17 cellular contexts compared by ENCODE assay signal in the genomic region with DNA sequence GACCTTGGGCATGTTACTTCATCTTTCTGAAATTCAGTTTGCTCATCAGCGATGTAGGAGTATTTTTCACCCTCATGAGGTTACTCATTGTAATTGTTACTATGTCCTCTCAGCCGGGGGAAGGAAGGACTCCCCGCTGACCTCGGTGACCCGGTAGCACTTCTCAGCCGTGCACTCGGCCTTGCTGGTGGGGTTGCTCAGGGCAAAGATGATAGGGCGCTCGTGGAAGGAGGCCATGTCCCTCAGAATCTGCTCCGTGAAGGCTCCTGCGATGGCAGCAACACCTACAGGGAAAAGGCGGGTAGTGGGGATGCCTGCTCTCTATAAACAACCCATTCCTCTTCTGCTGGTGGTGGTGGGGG.
DNase-seq lines count a peak whose midpoint lies in the region; ATAC-seq and TF ChIP-seq lines count a peak whose summit lies in the region.
"Had no signal": no experiment of that assay in that cellular context is flagged by ENCODE, and none has a peak within 500 bp of the region (broad histone marks: within the 10 kb centered on the region; RNA-seq: fewer than 3 reads in every experiment).

No MANE protein-coding gene starts in this region.

- no peaks in the 10 kb centered on the region for H3K79me2 ChIP-seq in Loucy (ENCODE audit: insufficient read depth, low read length)

- peak overlapping the region; percentile 6 for H3K4me3 ChIP-seq in Loucy (ENCODE audit: low read length, poor library complexity, severe bottlenecking)
- H3K4me3 ChIP-seq: A549, HAP-1 had no signal

- H3K27me3 Mint-ChIP-seq in activated naive CD8-positive, alpha-beta T cell treated with anti-CD3 and anti-CD28 coated beads, Interleukin-2, amount 10 ng/mL, durations not matched to agents 7 days and 5 days, result no peaks in the 10 kb centered on the region
- H3K27me3 Mint-ChIP-seq in activated naive CD8-positive, alpha-beta T cell treated with anti-CD3 and anti-CD28 coated beads for 36 hours, result no peaks in the 10 kb centered on the region
- H3K27me3 Mint-ChIP-seq in activated T-helper 2 cell treated with anti-CD3 and anti-CD28 coated beads, Interferon-gamma antibody, Interleukin-2, Interleukin-4, amounts not matched to agents 10 μg/mL and 5 μg/mL and 100 μg/mL, durations not matched to agents 14 hours and 24 hours and 36 hours (ENCODE audit: low read depth), result no peaks in the 10 kb centered on the region
- H3K27me3 Mint-ChIP-seq in stimulated activated naive B cell treated with anti-CD40 and anti-IgM and Interleukin-4, amounts not matched to agents 10 μg/mL and 1 μg/mL and 100 μg/mL, for 72 hours, result no peaks in the 10 kb centered on the region
- H3K27me3 Mint-ChIP-seq: CD8-positive, alpha-beta memory T cell had no signal

- no peak for DNase-seq in activated naive CD8-positive, alpha-beta T cell treated with anti-CD3 and anti-CD28 coated beads, Interleukin-2, amount 10 ng/mL, durations not matched to agents 7 days and 5 days
- DNase-seq in activated naive CD8-positive, alpha-beta T cell treated with anti-CD3 and anti-CD28 coated beads for 36 hours, result no peak
- no peak for DNase-seq in activated T-helper 2 cell treated with anti-CD3 and anti-CD28 coated beads, Interferon-gamma antibody, Interleukin-2, Interleukin-4, amounts not matched to agents 10 μg/mL and 5 μg/mL and 100 μg/mL, durations not matched to agents 14 hours and 24 hours and 36 hours (ENCODE audit: low spot score)
- DNase-seq in stimulated activated naive B cell treated with anti-CD40 and anti-IgM and Interleukin-4, amounts not matched to agents 10 μg/mL and 1 μg/mL and 100 μg/mL, for 72 hours, result no peak
- DNase-seq in NCI-H345 (lab: John Stamatoyannopoulos, UW), result no peak
- no peak for DNase-seq in D341Med (ENCODE audit: low spot score)
- DNase-seq: BE2C; Caco-2; CD8-positive, alpha-beta memory T cell; DMS53; GOT3; HFFc6 had no signal

- H3K9ac ChIP-seq in Loucy (ENCODE audit: low read depth, low read length, poor library complexity, severe bottlenecking), result no peak overlapping the region

- peaks cover 28% of the 10 kb centered on the region for H3K4me1 Mint-ChIP-seq in activated naive CD8-positive, alpha-beta T cell treated with anti-CD3 and anti-CD28 coated beads, Interleukin-2, amount 10 ng/mL, durations not matched to agents 7 days and 5 days
- H3K4me1 Mint-ChIP-seq in activated naive CD8-positive, alpha-beta T cell treated with anti-CD3 and anti-CD28 coated beads for 36 hours, result peaks cover 47% of the 10 kb centered on the region
- peaks cover 45% of the 10 kb centered on the region for H3K4me1 Mint-ChIP-seq in activated T-helper 2 cell treated with anti-CD3 and anti-CD28 coated beads, Interferon-gamma antibody, Interleukin-2, Interleukin-4, amounts not matched to agents 10 μg/mL and 5 μg/mL and 100 μg/mL, durations not matched to agents 14 hours and 24 hours and 36 hours (ENCODE audit: low read depth)
- peaks cover 37 to 39% of the 10 kb centered on the region in 2 donors for H3K4me1 Mint-ChIP-seq in stimulated activated naive B cell treated with anti-CD40 and anti-IgM and Interleukin-4, amounts not matched to agents 10 μg/mL and 1 μg/mL and 100 μg/mL, for 72 hours

- no peaks in the 10 kb centered on the region for H3K9me2 ChIP-seq in Loucy (replicated peaks; ENCODE audit: low read depth, low read length)

- peaks cover 46% of the 10 kb centered on the region for H3K4me1 ChIP-seq in Loucy (ENCODE audit: insufficient read depth, low read length, poor library complexity, severe bottlenecking)
- H3K4me1 ChIP-seq: BE2C, Caco-2, HAP-1 had no signal

- H2AFZ ChIP-seq in Loucy (ENCODE audit: low read length), result no peak overlapping the region

- intact Hi-C loops in activated T-helper 2 cell treated with anti-CD3 and anti-CD28 coated beads, Interferon-gamma antibody, Interleukin-2, Interleukin-4, amounts not matched to agents 10 μg/mL and 5 μg/mL and 100 μg/mL, durations not matched to agents 14 hours and 24 hours and 36 hours (cut with micrococcal nuclease), result loop anchor here (5.0 to 10.0 kb wide), 4 partner anchors 160 to 502 kb away; a partner anchor contains a TSS

- no peaks in the 10 kb centered on the region for H3F3A ChIP-seq in Loucy (ENCODE audit: low read depth)

- POLR2A ChIA-PET in activated naive CD8-positive, alpha-beta T cell treated with anti-CD3 and anti-CD28 coated beads, Interleukin-2, amount 10 ng/mL, durations not matched to agents 7 days and 5 days (lab: Charles Lee), result interaction anchor here (0.7 kb wide), 1 partner anchor 27 kb away, joined by 3 read pairs; no protein-coding TSS in a partner anchor

- H3K4me3 Mint-ChIP-seq in activated naive CD8-positive, alpha-beta T cell treated with anti-CD3 and anti-CD28 coated beads, Interleukin-2, amount 10 ng/mL, durations not matched to agents 7 days and 5 days, result peak overlapping the region; percentile 52
- no peak overlapping the region for H3K4me3 Mint-ChIP-seq in activated naive CD8-positive, alpha-beta T cell treated with anti-CD3 and anti-CD28 coated beads for 36 hours
- H3K4me3 Mint-ChIP-seq in activated T-helper 2 cell treated with anti-CD3 and anti-CD28 coated beads, Interferon-gamma antibody, Interleukin-2, Interleukin-4, amounts not matched to agents 10 μg/mL and 5 μg/mL and 100 μg/mL, durations not matched to agents 14 hours and 24 hours and 36 hours (ENCODE audit: low read depth), result no peak overlapping the region
- H3K4me3 Mint-ChIP-seq in stimulated activated naive B cell treated with anti-CD40 and anti-IgM and Interleukin-4, amounts not matched to agents 10 μg/mL and 1 μg/mL and 100 μg/mL, for 72 hours, result no peak overlapping the region
- H3K4me3 Mint-ChIP-seq: CD8-positive, alpha-beta memory T cell; HFFc6 had no signal

- H3K9me3 ChIP-seq in Loucy (ENCODE audit: insufficient read depth, low read depth, low read length), result no peaks in the 10 kb centered on the region
- H3K9me3 ChIP-seq: A549, BE2C, Caco-2, HAP-1 had no signal

- no peak overlapping the region for H3K27ac Mint-ChIP-seq in activated naive CD8-positive, alpha-beta T cell treated with anti-CD3 and anti-CD28 coated beads, Interleukin-2, amount 10 ng/mL, durations not matched to agents 7 days and 5 days
- no peak overlapping the region for H3K27ac Mint-ChIP-seq in activated naive CD8-positive, alpha-beta T cell treated with anti-CD3 and anti-CD28 coated beads for 36 hours
- peak overlapping the region; percentile 74 for H3K27ac Mint-ChIP-seq in activated T-helper 2 cell treated with anti-CD3 and anti-CD28 coated beads, Interferon-gamma antibody, Interleukin-2, Interleukin-4, amounts not matched to agents 10 μg/mL and 5 μg/mL and 100 μg/mL, durations not matched to agents 14 hours and 24 hours and 36 hours
- H3K27ac Mint-ChIP-seq in stimulated activated naive B cell treated with anti-CD40 and anti-IgM and Interleukin-4, amounts not matched to agents 10 μg/mL and 1 μg/mL and 100 μg/mL, for 72 hours, result peak overlapping the region; percentile 56
- H3K27ac Mint-ChIP-seq: CD8-positive, alpha-beta memory T cell; HFFc6 had no signal

- TF ChIP-seq CTCF in Loucy (conservative IDR thresholded peaks at IDR 0.05; ENCODE audit: low read length), result no peak

- no peaks in the 10 kb centered on the region for H3K9me3 Mint-ChIP-seq in activated naive CD8-positive, alpha-beta T cell treated with anti-CD3 and anti-CD28 coated beads, Interleukin-2, amount 10 ng/mL, durations not matched to agents 7 days and 5 days
- H3K9me3 Mint-ChIP-seq in activated naive CD8-positive, alpha-beta T cell treated with anti-CD3 and anti-CD28 coated beads for 36 hours, result peaks cover 3% of the 10 kb centered on the region
- peaks cover 4% of the 10 kb centered on the region for H3K9me3 Mint-ChIP-seq in activated T-helper 2 cell treated with anti-CD3 and anti-CD28 coated beads, Interferon-gamma antibody, Interleukin-2, Interleukin-4, amounts not matched to agents 10 μg/mL and 5 μg/mL and 100 μg/mL, durations not matched to agents 14 hours and 24 hours and 36 hours
- H3K9me3 Mint-ChIP-seq in stimulated activated naive B cell treated with anti-CD40 and anti-IgM and Interleukin-4, amounts not matched to agents 10 μg/mL and 1 μg/mL and 100 μg/mL, for 72 hours, result peaks cover 0 to 2% of the 10 kb centered on the region in 2 donors
- H3K9me3 Mint-ChIP-seq: CD8-positive, alpha-beta memory T cell; HFFc6 had no signal

- H4K20me1 ChIP-seq in Loucy (ENCODE audit: insufficient read depth, low read length, poor library complexity, severe bottlenecking), result no peaks in the 10 kb centered on the region

- peak overlapping the region; percentile 45 for H3K4me2 ChIP-seq in Loucy (ENCODE audit: low read depth, low read length, poor library complexity, severe bottlenecking)
- H3K4me2 ChIP-seq: A549 had no signal

- no peaks in the 10 kb centered on the region for H3K27me3 ChIP-seq in Loucy (ENCODE audit: insufficient read depth, low read length, poor library complexity, severe bottlenecking)
- H3K27me3 ChIP-seq: BE2C had no signal

- H3K36me3 Mint-ChIP-seq in activated naive CD8-positive, alpha-beta T cell treated with anti-CD3 and anti-CD28 coated beads, Interleukin-2, amount 10 ng/mL, durations not matched to agents 7 days and 5 days, result peaks cover 4% of the 10 kb centered on the region
- H3K36me3 Mint-ChIP-seq in activated naive CD8-positive, alpha-beta T cell treated with anti-CD3 and anti-CD28 coated beads for 36 hours, result peaks cover 41% of the 10 kb centered on the region
- peaks cover 12% of the 10 kb centered on the region for H3K36me3 Mint-ChIP-seq in activated T-helper 2 cell treated with anti-CD3 and anti-CD28 coated beads, Interferon-gamma antibody, Interleukin-2, Interleukin-4, amounts not matched to agents 10 μg/mL and 5 μg/mL and 100 μg/mL, durations not matched to agents 14 hours and 24 hours and 36 hours (ENCODE audit: low read depth)
- peaks cover 0 to 11% of the 10 kb centered on the region in 2 donors for H3K36me3 Mint-ChIP-seq in stimulated activated naive B cell treated with anti-CD40 and anti-IgM and Interleukin-4, amounts not matched to agents 10 μg/mL and 1 μg/mL and 100 μg/mL, for 72 hours
- H3K36me3 Mint-ChIP-seq: CD8-positive, alpha-beta memory T cell had no signal

- ATAC-seq in activated naive CD8-positive, alpha-beta T cell treated with anti-CD3 and anti-CD28 coated beads, Interleukin-2, amount 10 ng/mL, durations not matched to agents 7 days and 5 days (ENCODE audit: low read depth), result no peak
- ATAC-seq in stimulated activated naive B cell treated with anti-CD40 and anti-IgM and Interleukin-4, amounts not matched to agents 10 μg/mL and 1 μg/mL and 100 μg/mL, for 72 hours (replicated peaks), result no peak
- no peak for ATAC-seq in GM18909 (IDR thresholded peaks at IDR 0.05; ENCODE audit: poor library complexity, unreplicated experiment)
- ATAC-seq: A549, HepG2 had no signal

- H3K36me3 ChIP-seq in Loucy (ENCODE audit: insufficient read depth, low read length), result no peaks in the 10 kb centered on the region
- H3K36me3 ChIP-seq: BE2C, HAP-1 had no signal

Comparison
In these comparisons a context has a peak if more than half of its experiments do, and no peak if none do; other contexts are left out.
1. H3K27ac Mint-ChIP-seq: peak in activated T-helper 2 cell treated with anti-CD3 and anti-CD28 coated beads, Interferon-gamma antibody, Interleukin-2, Interleukin-4, amounts not matched to agents 10 μg/mL and 5 μg/mL and 100 μg/mL, durations not matched to agents 14 hours and 24 hours and 36 hours (single experiment) and stimulated activated naive B cell treated with anti-CD40 and anti-IgM and Interleukin-4, amounts not matched to agents 10 μg/mL and 1 μg/mL and 100 μg/mL, for 72 hours (single experiment); none in activated naive CD8-positive, alpha-beta T cell treated with anti-CD3 and anti-CD28 coated beads, Interleukin-2, amount 10 ng/mL, durations not matched to agents 7 days and 5 days (single experiment) and activated naive CD8-positive, alpha-beta T cell treated with anti-CD3 and anti-CD28 coated beads for 36 hours (single experiment).